30 cellular contexts compared by ENCODE assay signal in genomic region chr2:148515976-148516375, GRCh38.
DNase-seq lines count a peak whose midpoint lies in the region; FAIRE-seq and TF ChIP-seq lines count a peak whose summit lies in the region.
"Had no signal": no experiment of that assay in that cellular context is flagged by ENCODE, and none has a peak within 500 bp of the region (broad histone marks: within the 10 kb centered on the region; RNA-seq: fewer than 3 reads in every experiment).

No MANE protein-coding gene starts in this region.

- dilution Hi-C loops in endothelial cell of umbilical vein (cut with MboI; ENCODE audit: extremely low pct_ligation_motif_present, low sequenced_read_pairs) = no loop called here

- H3K27ac Mint-ChIP-seq in activated T-helper 1 cell treated with anti-CD3 and anti-CD28 coated beads, Interleukin-12 subunit alpha, Interleukin-12 subunit beta, Interleukin-2, Interleukin-4 antibody, amounts not matched to agents 30 ng/mL and 10 ng/mL and 1 ng/mL, durations not matched to agents 14 hours and 24 hours and 36 hours = peak overlapping the region; percentile 31
- no peak overlapping the region for H3K27ac Mint-ChIP-seq in glutamatergic neuron (ENCODE audit: unreplicated experiment)
- H3K27ac Mint-ChIP-seq: activated CD8-positive, alpha-beta T cell treated with anti-CD3 and anti-CD28 coated beads for 36 hours; activated naive CD8-positive, alpha-beta T cell treated with anti-CD3 and anti-CD28 coated beads, Interleukin-2, amount 10 ng/mL, durations not matched to agents 7 days and 5 days; nephron progenitor cell had no signal

- no peaks in the 10 kb centered on the region for H3K9me3 ChIP-seq in GM23248 (ENCODE audit: low read depth)
- H3K9me3 ChIP-seq in endothelial cell of umbilical vein (replicated peaks; ENCODE audit: control insufficient read depth, insufficient read depth, low read length) = no peaks in the 10 kb centered on the region
- H3K9me3 ChIP-seq in smooth muscle cell (replicated peaks; ENCODE audit: low read depth) = no peaks in the 10 kb centered on the region
- no peaks in the 10 kb centered on the region for H3K9me3 ChIP-seq in tibial artery
- H3K9me3 ChIP-seq: body of pancreas, pancreas, SJCRH30, spleen, upper lobe of left lung had no signal

- no peaks in the 10 kb centered on the region for H3K27me3 Mint-ChIP-seq in activated T-helper 1 cell treated with anti-CD3 and anti-CD28 coated beads, Interleukin-12 subunit alpha, Interleukin-12 subunit beta, Interleukin-2, Interleukin-4 antibody, amounts not matched to agents 30 ng/mL and 10 ng/mL and 1 ng/mL, durations not matched to agents 14 hours and 24 hours and 36 hours (ENCODE audit: insufficient read depth)
- H3K27me3 Mint-ChIP-seq in glutamatergic neuron (ENCODE audit: unreplicated experiment) = no peaks in the 10 kb centered on the region
- H3K27me3 Mint-ChIP-seq: activated CD8-positive, alpha-beta T cell treated with anti-CD3 and anti-CD28 coated beads for 36 hours; activated naive CD8-positive, alpha-beta T cell treated with anti-CD3 and anti-CD28 coated beads, Interleukin-2, amount 10 ng/mL, durations not matched to agents 7 days and 5 days had no signal

- in situ Hi-C loops in GM23248 (cut with MboI) = loop anchor here (10.0 kb wide), 1 partner anchor 521 kb away; no protein-coding TSS in a partner anchor

- H3K79me2 ChIP-seq in GM23248 (ENCODE audit: insufficient read depth) = no peaks in the 10 kb centered on the region
- no peaks in the 10 kb centered on the region for H3K79me2 ChIP-seq in endothelial cell of umbilical vein (ENCODE audit: control insufficient read depth, insufficient read depth, low read length)
- H3K79me2 ChIP-seq in smooth muscle cell (ENCODE audit: low read depth) = no peaks in the 10 kb centered on the region

- H3K36me3 Mint-ChIP-seq in activated T-helper 1 cell treated with anti-CD3 and anti-CD28 coated beads, Interleukin-12 subunit alpha, Interleukin-12 subunit beta, Interleukin-2, Interleukin-4 antibody, amounts not matched to agents 30 ng/mL and 10 ng/mL and 1 ng/mL, durations not matched to agents 14 hours and 24 hours and 36 hours (ENCODE audit: low read depth) = peaks cover 2% of the 10 kb centered on the region
- H3K36me3 Mint-ChIP-seq in glutamatergic neuron (ENCODE audit: unreplicated experiment) = peaks cover 4% of the 10 kb centered on the region

- POLR2A ChIA-PET in endothelial cell of umbilical vein (lab: Charles Lee) = no interaction called here

- peaks cover 47% of the 10 kb centered on the region for H3K4me1 Mint-ChIP-seq in activated T-helper 1 cell treated with anti-CD3 and anti-CD28 coated beads, Interleukin-12 subunit alpha, Interleukin-12 subunit beta, Interleukin-2, Interleukin-4 antibody, amounts not matched to agents 30 ng/mL and 10 ng/mL and 1 ng/mL, durations not matched to agents 14 hours and 24 hours and 36 hours (ENCODE audit: low read depth)
- peaks cover 2% of the 10 kb centered on the region for H3K4me1 Mint-ChIP-seq in glutamatergic neuron (ENCODE audit: low read depth, unreplicated experiment)
- H3K4me1 Mint-ChIP-seq: nephron progenitor cell had no signal

- H3K27ac ChIP-seq in GM23248 (no peak overlapping the region), endothelial cell of umbilical vein (ENCODE audit: insufficient read depth, low read depth, low read length) (no peak overlapping the region), smooth muscle cell (ENCODE audit: low read depth) (no peak overlapping the region), tibial artery (peak overlapping the region in 1 of 2 donors; percentile 5)
- H3K27ac ChIP-seq: body of pancreas, epithelial cell of prostate, pancreas, SJCRH30, spleen, upper lobe of left lung had no signal

- WGBS in GM23248 (ENCODE audit: low coverage in 1 of 2, low lambda C conversion rate in 2 of 2, missing lambda C conversion rate in 2 of 2), 2 experiments = 31 to 40% methylated on average over 2 of the region's 2 CpGs
- WGBS in smooth muscle cell (ENCODE audit: low lambda C conversion rate) = 46% methylated on average over 2 of the region's 2 CpGs

- H4K20me1 ChIP-seq in GM23248 (ENCODE audit: insufficient read depth) = no peaks in the 10 kb centered on the region
- H4K20me1 ChIP-seq in endothelial cell of umbilical vein (replicated peaks; ENCODE audit: control insufficient read depth, extremely low read depth, insufficient read depth, low read length) = no peaks in the 10 kb centered on the region
- H4K20me1 ChIP-seq in smooth muscle cell (ENCODE audit: low read depth) = no peaks in the 10 kb centered on the region

- no peak for TF ChIP-seq POLR2A in endothelial cell of umbilical vein (IDR thresholded peaks at IDR 0.05; ENCODE audit: low read depth, low read length)

- H3K9me3 Mint-ChIP-seq in activated T-helper 1 cell treated with anti-CD3 and anti-CD28 coated beads, Interleukin-12 subunit alpha, Interleukin-12 subunit beta, Interleukin-2, Interleukin-4 antibody, amounts not matched to agents 30 ng/mL and 10 ng/mL and 1 ng/mL, durations not matched to agents 14 hours and 24 hours and 36 hours = no peaks in the 10 kb centered on the region
- no peaks in the 10 kb centered on the region for H3K9me3 Mint-ChIP-seq in glutamatergic neuron (ENCODE audit: unreplicated experiment)
- H3K9me3 Mint-ChIP-seq: activated CD8-positive, alpha-beta T cell treated with anti-CD3 and anti-CD28 coated beads for 36 hours; activated naive CD8-positive, alpha-beta T cell treated with anti-CD3 and anti-CD28 coated beads, Interleukin-2, amount 10 ng/mL, durations not matched to agents 7 days and 5 days; nephron progenitor cell had no signal

- CTCF ChIA-PET in endothelial cell of umbilical vein (lab: Charles Lee) = no interaction called here

- TF ChIP-seq CTCF in endothelial cell of umbilical vein (IDR thresholded peaks at IDR 0.05; ENCODE audit: extremely low read depth in 1 of 2, insufficient read depth in 1 of 2, low read depth in 1 of 2, low read length in 2 of 2) = no peak
- no peak for TF ChIP-seq CTCF in smooth muscle cell (IDR thresholded peaks at IDR 0.05; ENCODE audit: borderline replicate concordance, insufficient read depth, poor library complexity, severe bottlenecking)
- no peak for TF ChIP-seq CTCF in glutamatergic neuron (IDR thresholded peaks at IDR 0.05; ENCODE audit: partially characterized antibody, unreplicated experiment)
- no peak for TF ChIP-seq CTCF in tibial artery (IDR thresholded peaks at IDR 0.05)

- DNase-seq in GM23248 (peak; percentile 47), endothelial cell of umbilical vein (ENCODE audit: low read depth, low spot score) (peak; percentile 58), smooth muscle cell (lab: John Stamatoyannopoulos, UW; ENCODE audit: unreplicated experiment) (no peak), OCI-M2 (lab: John Stamatoyannopoulos, UW; ENCODE audit: unreplicated experiment) (no peak), glutamatergic neuron (no peak), tibial artery (no peak)
- DNase-seq in activated T-helper 1 cell treated with anti-CD3 and anti-CD28 coated beads, Interleukin-12 subunit alpha, Interleukin-12 subunit beta, Interleukin-2, Interleukin-4 antibody, amounts not matched to agents 30 ng/mL and 10 ng/mL and 1 ng/mL, durations not matched to agents 14 hours and 24 hours and 36 hours (ENCODE audit: low spot score) = no peak
- DNase-seq: activated CD4-positive, CD25-positive, alpha-beta regulatory T cell treated with anti-CD3 and anti-CD28 coated beads, Interleukin-2, amount 50 U/mL, for 72 hours; activated CD8-positive, alpha-beta T cell treated with anti-CD3 and anti-CD28 coated beads for 36 hours; activated effector memory CD4-positive, alpha-beta T cell treated with Interleukin-2 at 50 U/mL for 16 hours; activated naive CD8-positive, alpha-beta T cell treated with anti-CD3 and anti-CD28 coated beads, Interleukin-2, amount 10 ng/mL, durations not matched to agents 7 days and 5 days; body of pancreas; foreskin melanocyte; GOT3; hippocampal formation; Kasumi-1; left colon; mammary epithelial cell; NCI-H1092; NCI-H187; NCI-H526; nephron progenitor cell; pancreas; retina; SJCRH30; spleen; stimulated activated CD4-positive, alpha-beta T cell treated with anti-CD3 and anti-CD28 coated beads, Interleukin-2, amount 100 ng/mL, for 48 hours; upper lobe of left lung had no signal

- intact Hi-C loops in activated T-helper 1 cell treated with anti-CD3 and anti-CD28 coated beads, Interleukin-12 subunit alpha, Interleukin-12 subunit beta, Interleukin-2, Interleukin-4 antibody, amounts not matched to agents 30 ng/mL and 10 ng/mL and 1 ng/mL, durations not matched to agents 14 hours and 24 hours and 36 hours (cut with micrococcal nuclease) = loop anchor here (1.0 kb wide), 1 partner anchor 8 kb away; no protein-coding TSS in a partner anchor
- intact Hi-C loops in endothelial cell of umbilical vein (cut with micrococcal nuclease) (no loop called here), tibial artery (cut with DNase I; ENCODE audit: low total_unique reads) (loop anchor here (10.0 kb wide), 1 partner anchor 531 kb away; no protein-coding TSS in a partner anchor)

- no peak overlapping the region for H2AFZ ChIP-seq in GM23248
- H2AFZ ChIP-seq in endothelial cell of umbilical vein (ENCODE audit: low read depth, low read length) = no peak overlapping the region
- no peak overlapping the region for H2AFZ ChIP-seq in smooth muscle cell (ENCODE audit: low read depth)

- no peaks in the 10 kb centered on the region for H3F3A ChIP-seq in GM23248 (ENCODE audit: insufficient read depth)
- H3F3A ChIP-seq in smooth muscle cell (ENCODE audit: low read depth) = no peaks in the 10 kb centered on the region

- H3K4me1 ChIP-seq in GM23248 (ENCODE audit: insufficient read depth) (peaks cover 3% of the 10 kb centered on the region; the same call in 1 of the 2 replicates), endothelial cell of umbilical vein (ENCODE audit: control insufficient read depth, extremely low read depth, insufficient read depth, low read length) (peaks cover 6% of the 10 kb centered on the region), smooth muscle cell (ENCODE audit: low read depth) (no peaks in the 10 kb centered on the region), tibial artery (peaks cover 0 to 18% (median 3%) of the 10 kb centered on the region in 4 donors)
- H3K4me1 ChIP-seq: body of pancreas, pancreas, SJCRH30, spleen, upper lobe of left lung had no signal

- no peaks in the 10 kb centered on the region for H3K9me1 ChIP-seq in endothelial cell of umbilical vein (replicated peaks; ENCODE audit: control insufficient read depth, extremely low read depth, insufficient read depth, low read length)

- FAIRE-seq in endothelial cell of umbilical vein (lab: Jason Lieb, UNC) = peak; percentile 77
- FAIRE-seq: GM12878, pancreas had no signal

- H3K4me2 ChIP-seq in GM23248 (ENCODE audit: unreplicated experiment) (no peak overlapping the region), endothelial cell of umbilical vein (ENCODE audit: insufficient read depth, low read length) (no peak overlapping the region), smooth muscle cell (peak overlapping the region; percentile 27)

- no peaks in the 10 kb centered on the region for H3K27me3 ChIP-seq in GM23248 (replicated peaks; ENCODE audit: insufficient read depth)
- H3K27me3 ChIP-seq in endothelial cell of umbilical vein (ENCODE audit: control insufficient read depth in 2 of 2, insufficient read depth in 2 of 2, low read length in 2 of 2) = no peaks in the 10 kb centered on the region
- no peaks in the 10 kb centered on the region for H3K27me3 ChIP-seq in smooth muscle cell (ENCODE audit: low read depth)
- H3K27me3 ChIP-seq in tibial artery = no peaks in the 10 kb centered on the region
- H3K27me3 ChIP-seq: body of pancreas, pancreas, SJCRH30, spleen, upper lobe of left lung had no signal

- no TSS peak for BruUV-seq in endothelial cell of umbilical vein (replicated peaks; lab: Mats Ljungman, UMichigan)

- H3K9ac ChIP-seq in GM23248 = no peak overlapping the region
- no peak overlapping the region for H3K9ac ChIP-seq in endothelial cell of umbilical vein (replicated peaks; ENCODE audit: extremely low read depth, insufficient read depth, low read length)
- no peak overlapping the region for H3K9ac ChIP-seq in smooth muscle cell (ENCODE audit: low read depth)

- H3K4me3 ChIP-seq in GM23248 (no peak overlapping the region), endothelial cell of umbilical vein (replicated peaks in 1 of 3; ENCODE audit: insufficient read depth in 1 of 3, low read depth in 1 of 3, low read length in 3 of 3) (no peak overlapping the region), smooth muscle cell (no peak overlapping the region), tibial artery (no peak overlapping the region)
- H3K4me3 ChIP-seq: body of pancreas, GM12878, pancreas, SJCRH30, spleen, upper lobe of left lung had no signal

- no peak overlapping the region for H3K4me3 Mint-ChIP-seq in activated T-helper 1 cell treated with anti-CD3 and anti-CD28 coated beads, Interleukin-12 subunit alpha, Interleukin-12 subunit beta, Interleukin-2, Interleukin-4 antibody, amounts not matched to agents 30 ng/mL and 10 ng/mL and 1 ng/mL, durations not matched to agents 14 hours and 24 hours and 36 hours
- H3K4me3 Mint-ChIP-seq in glutamatergic neuron (ENCODE audit: unreplicated experiment) = no peak overlapping the region
- H3K4me3 Mint-ChIP-seq: activated CD8-positive, alpha-beta T cell treated with anti-CD3 and anti-CD28 coated beads for 36 hours; activated naive CD8-positive, alpha-beta T cell treated with anti-CD3 and anti-CD28 coated beads, Interleukin-2, amount 10 ng/mL, durations not matched to agents 7 days and 5 days; nephron progenitor cell had no signal

- H3K9me2 ChIP-seq in GM23248 (ENCODE audit: insufficient read depth) = no peaks in the 10 kb centered on the region

- no peaks in the 10 kb centered on the region for H3K36me3 ChIP-seq in GM23248 (ENCODE audit: low read depth)
- no peaks in the 10 kb centered on the region for H3K36me3 ChIP-seq in endothelial cell of umbilical vein (ENCODE audit: control insufficient read depth in 2 of 2, extremely low read depth in 1 of 2, insufficient read depth in 2 of 2, low read length in 2 of 2)
- H3K36me3 ChIP-seq in smooth muscle cell (ENCODE audit: low read depth) = no peaks in the 10 kb centered on the region
- no peaks in the 10 kb centered on the region for H3K36me3 ChIP-seq in tibial artery
- H3K36me3 ChIP-seq: pancreas, SJCRH30, upper lobe of left lung had no signal

Comparison
In these comparisons a context has a peak if more than half of its experiments do, and no peak if none do; other contexts are left out.
1. DNase-seq: peak in GM23248 (single experiment) and endothelial cell of umbilical vein (single experiment); none in activated T-helper 1 cell treated with anti-CD3 and anti-CD28 coated beads, Interleukin-12 subunit alpha, Interleukin-12 subunit beta, Interleukin-2, Interleukin-4 antibody, amounts not matched to agents 30 ng/mL and 10 ng/mL and 1 ng/mL, durations not matched to agents 14 hours and 24 hours and 36 hours (single experiment), smooth muscle cell (single experiment), OCI-M2 (single experiment), glutamatergic neuron (single experiment) and tibial artery (0 of 2).